1 cellular context compared by ENCODE assay signal in genomic region chr12:121287267-121287954, GRCh38.
A peak's percentile ranks its signal among the peaks of the same experiment; 100 is the strongest.
TF ChIP-seq lines count a peak whose summit lies in the region.

No MANE protein-coding gene starts in this region.

TF ChIP-seq in HEK293, 187 proteins besides CTCF, POLR2A, EP300 and RAD21 (continued from another document):
- no peak for TF ChIP-seq ZNF398 (tag by site-specific recombination; IDR thresholded peaks at IDR 0.05)
- TF ChIP-seq ZIC2 (tag by site-specific recombination; IDR thresholded peaks at IDR 0.05) = peak; percentile 24; the same call in 1 of the 2 replicates
- no peak for TF ChIP-seq FEZF1 (tag by site-specific recombination; IDR thresholded peaks at IDR 0.05)
